In genomic region chr1:202926578-202927491, GRCh38 we compare ENCODE assay signal across 7 cellular contexts. TPM values are rescaled to one million over a fixed set of nuclear protein-coding genes. Genes with fewer than 3 reads are reported as not detected.
A peak's percentile ranks its signal among the peaks of the same experiment; 100 is the strongest.
DNase-seq lines count a peak whose midpoint lies in the region; ATAC-seq and TF ChIP-seq lines count a peak whose summit lies in the region.

KLHL12 (minus strand) TSS chr1:202927234; CDS start chr1:202925162, 2,072 bp downstream.

- no peaks in the 10 kb centered on the region for H3K9me3 ChIP-seq in hepatocyte (ENCODE audit: low read depth)

- peaks cover 4% of the 10 kb centered on the region for H3K4me1 ChIP-seq in hepatocyte (ENCODE audit: insufficient read depth)

- no peaks in the 10 kb centered on the region for H4K20me1 ChIP-seq in hepatocyte (ENCODE audit: insufficient read depth, poor library complexity, severe bottlenecking)

- WGBS in hepatocyte (ENCODE audit: low lambda C conversion rate, missing lambda C conversion rate) = 2% methylated on average over 57 of the region's 57 CpGs

- in situ Hi-C loops in astrocyte of the cerebellum (cut with HindIII; ENCODE audit: low sequenced_read_pairs) = no loop called here

- TF ChIP-seq CTCF in astrocyte of the cerebellum (IDR thresholded peaks at IDR 0.05; ENCODE audit: low read depth, low read length, missing control alignments) = peak; percentile 73
- peak; percentile 65 for TF ChIP-seq CTCF in hepatocyte (IDR thresholded peaks at IDR 0.05; ENCODE audit: poor library complexity)

- peak within 1 kb of the TSS; percentile 85 for H2AFZ ChIP-seq in hepatocyte

- H3K9me2 ChIP-seq in hepatocyte (replicated peaks; ENCODE audit: insufficient read depth) = no peaks in the 10 kb centered on the region

- DNase-seq in NCI-H2029 treated with DMSO at 0.1 percent for 48 hours (lab: John Stamatoyannopoulos, UW) (peak; percentile 75), T-helper 9 cell (peak; percentile 95), astrocyte of the cerebellum (ENCODE audit: low read depth) (peak; percentile 93), hepatocyte (ENCODE audit: low spot score) (peak; percentile 99), renal cortical epithelial cell (ENCODE audit: low read depth) (peak; percentile 83)

- H3K4me3 ChIP-seq in astrocyte of the cerebellum (ENCODE audit: low read depth, low read length) (peak within 1 kb of the TSS; percentile 70), hepatocyte (peak within 1 kb of the TSS; percentile 78)

- H3K4me2 ChIP-seq in hepatocyte = peak within 1 kb of the TSS; percentile 80

- H3K27me3 ChIP-seq in hepatocyte = no peaks in the 10 kb centered on the region

- H3K27ac ChIP-seq in hepatocyte = peak within 1 kb of the TSS; percentile 96

- H3K36me3 ChIP-seq in hepatocyte (replicated peaks; ENCODE audit: insufficient read depth, low read depth) = no peaks in the 10 kb centered on the region

- peaks cover 28% of the 10 kb centered on the region for H3K79me2 ChIP-seq in hepatocyte

- peak; percentile 52 for ATAC-seq in GM18508 (IDR thresholded peaks at IDR 0.05; ENCODE audit: insufficient read depth, unreplicated experiment)
- ATAC-seq in HG03025 (IDR thresholded peaks at IDR 0.05; ENCODE audit: low FRiP score, unreplicated experiment) = peak; percentile 83

RNA-seq across cellular contexts. Expression of gene KLHL12, which starts in this region (rescaled TPM):
- total RNA-seq in hepatocyte = 21.6 and 23.4 TPM in 2 replicates
- polyA plus RNA-seq in hepatocyte = 12.7 and 15.1 TPM in 2 replicates
- total RNA-seq in renal cortical epithelial cell = 31.8 and 40.6 TPM in 2 replicates

Comparison
In these comparisons a context has a peak if more than half of its experiments do, and no peak if none do; other contexts are left out.
1. Peak in every context shown above with its lines: DNase-seq, ATAC-seq, H3K4me3 ChIP-seq and H3K27ac ChIP-seq.